In genomic region chr2:106658616-106659015, GRCh38 we compare ENCODE assay signal across 31 cellular contexts.
DNase-seq lines count a peak whose midpoint lies in the region; ATAC-seq, FAIRE-seq and TF ChIP-seq lines count a peak whose summit lies in the region.
"Had no signal": no experiment of that assay in that cellular context is flagged by ENCODE, and none has a peak within 500 bp of the region (broad histone marks: within the 10 kb centered on the region; RNA-seq: fewer than 3 reads in every experiment).

No MANE protein-coding gene starts in this region.

- H4K20me1 ChIP-seq in HepG2 (ENCODE audit: insufficient read depth, low read length), result no peaks in the 10 kb centered on the region
- H4K20me1 ChIP-seq: BLaER1; BLaER1 treated with 17β-estradiol and CSF1 and Interleukin-3, amounts not matched to agents 10 nM and 100 nM had no signal

- no TSS peak for BruUV-seq in HepG2 (replicated peaks; lab: Mats Ljungman, UMichigan)

- CTCF ChIA-PET in HepG2 (lab: Yijun Ruan, JAX; ENCODE audit: low intra/inter-chr PET ratio, low total read pairs), result no interaction called here

- no peak overlapping the region for H3K4ac ChIP-seq in neuronal stem cell (ENCODE audit: low read length)

- 21% methylated on average over 4 of the region's 4 CpGs for WGBS in HepG2 (ENCODE audit: low lambda C conversion rate)
- WGBS in right lobe of liver (ENCODE audit: insufficient coverage, low coverage, low lambda C conversion rate, missing lambda C conversion rate), result 79% methylated on average over 4 of the region's 4 CpGs
- WGBS in neuronal stem cell (ENCODE audit: extremely low coverage in 2 of 2, insufficient read length in 2 of 2, insufficient replicate concordance in 1 of 2), 2 donors, result no CpG with 5 or more reads among the region's 4 CpGs

- no peak overlapping the region for H2AFZ ChIP-seq in HepG2 (ENCODE audit: low read length)
- H2AFZ ChIP-seq in neuronal stem cell (ENCODE audit: low read length), result no peak overlapping the region

- H2BK5ac ChIP-seq in neuronal stem cell (ENCODE audit: low read length), result no peak overlapping the region

- H4K8ac ChIP-seq in neuronal stem cell (ENCODE audit: low read depth, low read length), result peak overlapping the region; percentile 3

- POLR2A ChIA-PET in HepG2 (lab: Yijun Ruan, JAX), result no interaction called here

- TF ChIP-seq EP300 in HepG2 (IDR thresholded peaks at IDR 0.05; ENCODE audit: low read depth in 2 of 2, low read length in 2 of 2), result no peak
- no peak for TF ChIP-seq EP300 in HepG2 (CRISPR knock-in tag; IDR thresholded peaks at IDR 0.05; ENCODE audit: borderline replicate concordance)

- no peaks in the 10 kb centered on the region for H3K79me2 ChIP-seq in HepG2 (ENCODE audit: insufficient read depth, low read length)

- H3K4me1 ChIP-seq in HepG2 (ENCODE audit: insufficient read depth, low read length) (no peaks in the 10 kb centered on the region), right lobe of liver (no peaks in the 10 kb centered on the region), neuronal stem cell (ENCODE audit: control insufficient read depth in 2 of 2, insufficient read depth in 1 of 2, low read depth in 1 of 2, low read length in 2 of 2) (no peaks in the 10 kb centered on the region)
- H3K4me1 ChIP-seq: A549, BE2C, BLaER1 had no signal

- intact Hi-C loops in HepG2 (cut with micrococcal nuclease; ENCODE audit: unreplicated experiment), result no loop called here
- intact Hi-C loops in right lobe of liver (cut with DNase I), result no loop called here

- H3K79me1 ChIP-seq in neuronal stem cell (ENCODE audit: low read depth, low read length), result no peaks in the 10 kb centered on the region

- in situ Hi-C loops in HepG2 (cut with HindIII; ENCODE audit: extremely low pct_ligation_motif_present, low pct_unique_long_range_greater_than_20kb), result no loop called here
- in situ Hi-C loops in GM13976 (cut with MboI; ENCODE audit: low sequenced_read_pairs, unreplicated experiment), result no loop called here

- TF ChIP-seq CTCF in HepG2 (CRISPR knock-in tag; IDR thresholded peaks at IDR 0.05) (no peak), right lobe of liver (IDR thresholded peaks at IDR 0.05) (no peak), GM13976 (IDR thresholded peaks at IDR 0.05; ENCODE audit: borderline replicate concordance, control extremely low read depth, extremely low read depth, insufficient read depth, missing control alignments) (no peak)

- H3K36me3 ChIP-seq in HepG2 (replicated peaks in 1 of 2; ENCODE audit: control insufficient read depth in 1 of 2, insufficient read depth in 2 of 2, low read length in 2 of 2) (no peaks in the 10 kb centered on the region), right lobe of liver (no peaks in the 10 kb centered on the region), neuronal stem cell (replicated peaks in 1 of 2; ENCODE audit: control insufficient read depth in 2 of 2, insufficient read depth in 2 of 2, low read length in 2 of 2) (no peaks in the 10 kb centered on the region)
- H3K36me3 ChIP-seq: BE2C; BLaER1; BLaER1 treated with 17β-estradiol and CSF1 and Interleukin-3, amounts not matched to agents 10 nM and 100 nM had no signal

- no peak overlapping the region for H3K18ac ChIP-seq in neuronal stem cell (ENCODE audit: low read length)

- H3K23ac ChIP-seq in neuronal stem cell (ENCODE audit: low read depth, low read length, poor library complexity), result no peak overlapping the region

- no peak for TF ChIP-seq RAD21 in HepG2 (CRISPR knock-in tag; IDR thresholded peaks at IDR 0.05)

- H4K91ac ChIP-seq in neuronal stem cell (ENCODE audit: low read depth, low read length, poor library complexity), result no peak overlapping the region

- no peak overlapping the region for H3K14ac ChIP-seq in neuronal stem cell (ENCODE audit: low read length)

- no peak overlapping the region for H3K9ac ChIP-seq in HepG2 (ENCODE audit: insufficient read depth, low read depth, low read length)
- H3K9ac ChIP-seq in neuronal stem cell (ENCODE audit: low read depth, low read length, poor library complexity), result no peak overlapping the region
- H3K9ac ChIP-seq: BLaER1; BLaER1 treated with 17β-estradiol and CSF1 and Interleukin-3, amounts not matched to agents 10 nM and 100 nM had no signal

- H2BK12ac ChIP-seq in neuronal stem cell (ENCODE audit: low read length), result no peak overlapping the region

- FAIRE-seq in HepG2 (lab: Jason Lieb, UNC), result no peak
- FAIRE-seq: A204.1, A549, D721Med had no signal

- H3K27ac ChIP-seq in HepG2 (ENCODE audit: extremely low read length, insufficient read depth, low read length) (no peak overlapping the region), right lobe of liver (no peak overlapping the region), neuronal stem cell (replicated peaks; ENCODE audit: low read length) (no peak overlapping the region)
- H3K27ac ChIP-seq: 22Rv1; A549; BLaER1; BLaER1 treated with 17β-estradiol and CSF1 and Interleukin-3, amounts not matched to agents 10 nM and 100 nM; C4-2B had no signal

- H2AK5ac ChIP-seq in neuronal stem cell (ENCODE audit: low read depth, low read length), result no peak overlapping the region

- no peak overlapping the region for H2BK120ac ChIP-seq in neuronal stem cell (ENCODE audit: low read depth, low read length)

- TF ChIP-seq POLR2A in HepG2 (IDR thresholded peaks at IDR 0.05; ENCODE audit: insufficient read depth in 1 of 2, low read depth in 2 of 2, low read length in 2 of 2) (no peak), right lobe of liver (IDR thresholded peaks at IDR 0.05) (no peak)

- H3K27me3 ChIP-seq in HepG2 (ENCODE audit: control insufficient read depth in 1 of 2, insufficient read depth in 2 of 2, low read length in 2 of 2), result no peaks in the 10 kb centered on the region
- no peaks in the 10 kb centered on the region for H3K27me3 ChIP-seq in right lobe of liver
- H3K27me3 ChIP-seq in neuronal stem cell (ENCODE audit: control insufficient read depth in 3 of 3, insufficient read depth in 3 of 3, low read depth in 1 of 3, low read length in 3 of 3), result no peaks in the 10 kb centered on the region
- H3K27me3 ChIP-seq: BE2C; BLaER1; BLaER1 treated with 17β-estradiol and CSF1 and Interleukin-3, amounts not matched to agents 10 nM and 100 nM had no signal

- no peak for DNase-seq in HepG2 (ENCODE audit: low spot score)
- DNase-seq in right lobe of liver, result no peak
- no peak for DNase-seq in neuronal stem cell (ENCODE audit: low spot score)
- no peak for DNase-seq in GM13976 (ENCODE audit: low spot score)
- DNase-seq: 8988T; ACHN; AML-193; BE2C; C1 segment of cervical spinal cord; Caco-2; Calu3; CD4-positive, alpha-beta memory T cell; CD4-positive, alpha-beta T cell; CD4-positive, CD25-positive, alpha-beta regulatory T cell; CD8-positive, alpha-beta memory T cell; CD8-positive, alpha-beta T cell; COR-L47; DMS 273 treated with DMSO at 0.1 percent for 48 hours; DMS153; DMS53; DMS79; DMS79 treated with DMSO at 0.1 percent for 48 hours; DND-41; EL had no signal

- H3K9me3 ChIP-seq in HepG2 (ENCODE audit: low read length) (peaks cover 8% of the 10 kb centered on the region), right lobe of liver (no peaks in the 10 kb centered on the region), neuronal stem cell (replicated peaks in 1 of 2; ENCODE audit: control insufficient read depth in 2 of 2, insufficient read depth in 1 of 2, low read depth in 1 of 2, low read length in 2 of 2) (no peaks in the 10 kb centered on the region)
- H3K9me3 ChIP-seq: BE2C had no signal

- H2BK15ac ChIP-seq in neuronal stem cell (ENCODE audit: low read length), result no peak overlapping the region

- H3K4me2 ChIP-seq in HepG2 (ENCODE audit: low read depth, low read length), result no peak overlapping the region
- no peak overlapping the region for H3K4me2 ChIP-seq in neuronal stem cell (ENCODE audit: insufficient read depth, low read length, poor library complexity, severe bottlenecking)
- H3K4me2 ChIP-seq: A549; BLaER1; BLaER1 treated with 17β-estradiol and CSF1 and Interleukin-3, amounts not matched to agents 10 nM and 100 nM had no signal

- H3K4me3 ChIP-seq in HepG2 (replicated peaks in 1 of 3; ENCODE audit: insufficient read depth in 1 of 3, low read depth in 2 of 3, low read length in 3 of 3) (no peak overlapping the region), right lobe of liver (no peak overlapping the region), neuronal stem cell (ENCODE audit: low read length in 2 of 2) (no peak overlapping the region)
- H3K4me3 ChIP-seq: A549; BLaER1; BLaER1 treated with 17β-estradiol and CSF1 and Interleukin-3, amounts not matched to agents 10 nM and 100 nM had no signal

- ATAC-seq in HepG2 (no peak), right lobe of liver (no peak)
- ATAC-seq: A549; CD8-positive, alpha-beta T cell had no signal

TF ChIP-seq in HepG2, 621 proteins besides CTCF, POLR2A, EP300 and RAD21 (continues in another document):
- no peak for TF ChIP-seq CC2D1A (CRISPR knock-in tag; IDR thresholded peaks at IDR 0.05)
- no peak for TF ChIP-seq NRL (CRISPR knock-in tag; IDR thresholded peaks at IDR 0.05; ENCODE audit: borderline replicate concordance)
- TF ChIP-seq TSC22D2 (CRISPR knock-in tag; IDR thresholded peaks at IDR 0.05; ENCODE audit: borderline replicate concordance), result no peak
- TF ChIP-seq ATF7 (IDR thresholded peaks at IDR 0.05), result peak; percentile 58
- no peak for TF ChIP-seq ATF7 (CRISPR knock-in tag; IDR thresholded peaks at IDR 0.05)
- no peak for TF ChIP-seq PRMT3 (CRISPR knock-in tag; IDR thresholded peaks at IDR 0.05; ENCODE audit: borderline replicate concordance, low read depth)
- TF ChIP-seq HMGXB4 (CRISPR knock-in tag; IDR thresholded peaks at IDR 0.05; ENCODE audit: borderline replicate concordance in 1 of 2, low read depth in 1 of 2), result no peak
